8 cellular contexts compared by ENCODE assay signal in the genomic region with DNA sequence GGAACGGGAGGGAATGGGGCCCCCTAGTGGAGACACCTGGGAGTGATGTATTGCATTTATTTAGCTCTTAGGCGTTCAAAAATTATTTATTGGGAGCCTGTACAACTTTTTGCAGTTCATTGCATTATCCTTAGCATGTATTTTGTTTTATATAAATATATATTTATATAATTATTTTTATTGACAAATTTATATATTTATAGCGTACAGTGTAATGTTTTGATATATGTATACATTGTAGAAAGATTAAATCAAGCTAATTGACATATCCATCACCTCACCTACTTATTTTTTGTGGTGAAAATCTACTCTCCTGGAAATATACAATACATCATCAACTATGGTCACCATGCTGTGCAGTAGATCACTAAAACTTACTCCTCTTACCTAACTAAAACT. TPM values are rescaled to one million over a fixed set of nuclear protein-coding genes. Genes with fewer than 3 reads are reported as not detected.
A peak's percentile ranks its signal among the peaks of the same experiment; 100 is the strongest.
DNase-seq lines count a peak whose midpoint lies in the region; ATAC-seq and TF ChIP-seq lines count a peak whose summit lies in the region.

No MANE protein-coding gene starts in this region.

- H3K4me1 ChIP-seq in SK-N-SH (ENCODE audit: control insufficient read depth in 1 of 2, insufficient read depth in 2 of 2, low read depth in 1 of 2, low read length in 1 of 2) = peaks cover 0 to 7% of the 10 kb centered on the region in 2 experiments; a peak in 2 of 4 replicates
- peaks cover 7% of the 10 kb centered on the region for H3K4me1 ChIP-seq in iPS-20b (ENCODE audit: insufficient read depth, low read length)
- H3K4me1 ChIP-seq in subcutaneous abdominal adipose tissue (ENCODE audit: control insufficient read depth in 5 of 5, insufficient read depth in 5 of 5, low read length in 5 of 5) = peaks cover 0 to 16% (median 12%) of the 10 kb centered on the region in 5 donors

- peaks cover 39% of the 10 kb centered on the region for H3K4me1 Mint-ChIP-seq in activated T-cell treated with anti-CD3 and anti-CD28 coated beads, Interleukin-2, amount 50 U/mL, for 72 hours (ENCODE audit: low read depth)

- H3K27ac ChIP-seq in SK-N-SH (ENCODE audit: low read depth in 2 of 2, low read length in 1 of 2) (peak overlapping the region; percentile 90 to 92), iPS-20b (ENCODE audit: low read length) (no peak overlapping the region), subcutaneous abdominal adipose tissue (ENCODE audit: low read depth, low read length) (peak overlapping the region; percentile 93)

- no peak overlapping the region for H2AFZ ChIP-seq in SK-N-SH (ENCODE audit: low read depth)

- TF ChIP-seq EP300 in SK-N-SH (IDR thresholded peaks at IDR 0.05; ENCODE audit: borderline replicate concordance in 1 of 2, low read depth in 1 of 2, low read length in 1 of 2) = no peak

- peak overlapping the region; percentile 95 for H3K4me2 ChIP-seq in SK-N-SH

- H3K27me3 ChIP-seq in SK-N-SH (ENCODE audit: insufficient read depth) (no peaks in the 10 kb centered on the region), iPS-20b (ENCODE audit: insufficient read depth, low read length) (no peaks in the 10 kb centered on the region), subcutaneous abdominal adipose tissue (ENCODE audit: control insufficient read depth in 5 of 5, insufficient read depth in 4 of 5, low read length in 5 of 5) (no peaks in the 10 kb centered on the region)

- CTCF ChIA-PET in SK-N-SH (lab: Yijun Ruan, JAX) = interaction anchor here (0.6 to 6.0 kb wide), 44 partner anchors 9 to 664 kb away, joined by 3 to 48 read pairs (median 4); partner anchors contain the start of genes GFOD1, NOL7 and TBC1D7

- H3K4me3 Mint-ChIP-seq in activated T-cell treated with anti-CD3 and anti-CD28 coated beads, Interleukin-2, amount 50 U/mL, for 72 hours = peak overlapping the region; percentile 97

- H4K20me1 ChIP-seq in SK-N-SH (ENCODE audit: insufficient read depth) = no peaks in the 10 kb centered on the region

- H3K4me3 ChIP-seq in SK-N-SH (ENCODE audit: low read depth in 2 of 2, low read length in 1 of 2) = peak overlapping the region; percentile 75 to 83
- H3K4me3 ChIP-seq in iPS-20b (ENCODE audit: low read length) = peak overlapping the region; percentile 95; the same call in 1 of the 2 replicates
- peak overlapping the region; percentile 51 to 84 (median 81) for H3K4me3 ChIP-seq in subcutaneous abdominal adipose tissue (ENCODE audit: low read depth in 1 of 5, low read length in 5 of 5)

- H3K9ac ChIP-seq in SK-N-SH (peak overlapping the region; percentile 94), iPS-20b (ENCODE audit: low read depth, low read length) (peak overlapping the region; percentile 97; the same call in 1 of the 2 replicates), subcutaneous abdominal adipose tissue (ENCODE audit: low read length in 5 of 5) (peak overlapping the region in 2 of 5 donors; percentile 82 to 85)

- WGBS in SK-N-SH (ENCODE audit: low lambda C conversion rate) = 12% methylated on average over 3 of the region's 3 CpGs

- peaks cover 0 to 2% of the 10 kb centered on the region in 2 donors for H3K9me3 Mint-ChIP-seq in activated T-cell treated with anti-CD3 and anti-CD28 coated beads, Interleukin-2, amount 50 U/mL, for 72 hours

- peaks cover 2 to 5% of the 10 kb centered on the region in 2 donors for H3K36me3 Mint-ChIP-seq in activated T-cell treated with anti-CD3 and anti-CD28 coated beads, Interleukin-2, amount 50 U/mL, for 72 hours (ENCODE audit: insufficient read depth in 2 of 2)

- H3K79me2 ChIP-seq in SK-N-SH (ENCODE audit: insufficient read depth) = peaks cover 8% of the 10 kb centered on the region; the same call in 1 of the 2 replicates

- POLR2A ChIA-PET in SK-N-SH (lab: Yijun Ruan, JAX) = interaction anchor here (1.1 to 2.3 kb wide), 3 partner anchors 39 to 136 kb away, joined by 3 to 33 read pairs (median 8); partner anchors contain the start of genes GFOD1 and NOL7

- 0 out of 2 replicates have a peak, but pooled peaks cover 3% of the 10 kb centered on the region for H3K9me3 ChIP-seq in SK-N-SH
- H3K9me3 ChIP-seq in iPS-20b (ENCODE audit: insufficient read depth, low read depth, low read length) = no peaks in the 10 kb centered on the region
- H3K9me3 ChIP-seq in subcutaneous abdominal adipose tissue (ENCODE audit: control insufficient read depth in 5 of 5, low read length in 5 of 5) = no peaks in the 10 kb centered on the region

- TF ChIP-seq CTCF in SK-N-SH (IDR thresholded peaks at IDR 0.05) = peak; percentile 90; the same call in 1 of the 2 replicates

- no peak for TF ChIP-seq POLR2A in GM18505 (IDR thresholded peaks at IDR 0.05; ENCODE audit: borderline replicate concordance, extremely low read depth, insufficient read depth, insufficient read length)

- DNase-seq in SK-N-SH (no peak), amniotic stem cell (lab: John Stamatoyannopoulos, UW) (no peak), foreskin melanocyte (no peak)
- no peak for DNase-seq in activated T-cell treated with anti-CD3 and anti-CD28 coated beads, Interleukin-2, amount 50 U/mL, for 72 hours

- TF ChIP-seq RAD21 in SK-N-SH (IDR thresholded peaks at IDR 0.05; ENCODE audit: low read length) = peak; percentile 65

- H3K27me3 Mint-ChIP-seq in activated T-cell treated with anti-CD3 and anti-CD28 coated beads, Interleukin-2, amount 50 U/mL, for 72 hours (ENCODE audit: low read depth) = no peaks in the 10 kb centered on the region

- no peaks in the 10 kb centered on the region for H3K9me2 ChIP-seq in SK-N-SH

- H3F3A ChIP-seq in SK-N-SH (replicated peaks; ENCODE audit: insufficient read depth) = peaks cover 19% of the 10 kb centered on the region

- peak overlapping the region; percentile 93 for H3K27ac Mint-ChIP-seq in activated T-cell treated with anti-CD3 and anti-CD28 coated beads, Interleukin-2, amount 50 U/mL, for 72 hours

- ATAC-seq in SK-N-SH treated with all-trans-retinoic acid at 6 μM for 48 hours (no peak), GM18505 (IDR thresholded peaks at IDR 0.05; ENCODE audit: unreplicated experiment) (no peak)
- ATAC-seq in activated T-cell treated with anti-CD3 and anti-CD28 coated beads, Interleukin-2, amount 50 U/mL, for 72 hours (replicated peaks in 1 of 2) = no peak

- peaks cover 3 to 12% of the 10 kb centered on the region in 2 experiments for H3K36me3 ChIP-seq in SK-N-SH (replicated peaks in 1 of 2; ENCODE audit: control insufficient read depth in 1 of 2, insufficient read depth in 2 of 2, low read length in 1 of 2)
- peaks cover 9% of the 10 kb centered on the region; the same call in 1 of the 2 replicates for H3K36me3 ChIP-seq in iPS-20b (ENCODE audit: insufficient read depth, low read depth, low read length)
- peaks cover 0 to 4% (median 3%) of the 10 kb centered on the region in 5 donors for H3K36me3 ChIP-seq in subcutaneous abdominal adipose tissue (ENCODE audit: control insufficient read depth in 5 of 5, insufficient read depth in 5 of 5, low read length in 5 of 5)

TF ChIP-seq in SK-N-SH, 30 proteins besides CTCF, POLR2A, EP300 and RAD21 (continues in another document):
- TF ChIP-seq, protein P1, sequence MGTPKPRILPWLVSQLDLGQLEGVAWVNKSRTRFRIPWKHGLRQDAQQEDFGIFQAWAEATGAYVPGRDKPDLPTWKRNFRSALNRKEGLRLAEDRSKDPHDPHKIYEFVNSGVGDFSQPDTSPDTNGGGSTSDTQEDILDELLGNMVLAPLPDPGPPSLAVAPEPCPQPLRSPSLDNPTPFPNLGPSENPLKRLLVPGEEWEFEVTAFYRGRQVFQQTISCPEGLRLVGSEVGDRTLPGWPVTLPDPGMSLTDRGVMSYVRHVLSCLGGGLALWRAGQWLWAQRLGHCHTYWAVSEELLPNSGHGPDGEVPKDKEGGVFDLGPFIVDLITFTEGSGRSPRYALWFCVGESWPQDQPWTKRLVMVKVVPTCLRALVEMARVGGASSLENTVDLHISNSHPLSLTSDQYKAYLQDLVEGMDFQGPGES (IDR thresholded peaks at IDR 0.05; ENCODE audit: low read depth, low read length) = no peak
- TF ChIP-seq, protein P2, sequence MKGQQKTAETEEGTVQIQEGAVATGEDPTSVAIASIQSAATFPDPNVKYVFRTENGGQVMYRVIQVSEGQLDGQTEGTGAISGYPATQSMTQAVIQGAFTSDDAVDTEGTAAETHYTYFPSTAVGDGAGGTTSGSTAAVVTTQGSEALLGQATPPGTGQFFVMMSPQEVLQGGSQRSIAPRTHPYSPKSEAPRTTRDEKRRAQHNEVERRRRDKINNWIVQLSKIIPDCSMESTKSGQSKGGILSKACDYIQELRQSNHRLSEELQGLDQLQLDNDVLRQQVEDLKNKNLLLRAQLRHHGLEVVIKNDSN (IDR thresholded peaks at IDR 0.05; ENCODE audit: borderline replicate concordance, low read depth) = no peak
- 0 out of 2 replicates have a peak, but pooled peaks have one; percentile 4 for TF ChIP-seq ELF1 (IDR thresholded peaks at IDR 0.05)
- no peak for TF ChIP-seq FOXM1 (IDR thresholded peaks at IDR 0.05; ENCODE audit: low read depth)

TF ChIP-seq in SK-N-SH treated with all-trans-retinoic acid at 6 μM for 48 hours, 23 proteins besides CTCF, POLR2A, EP300 and RAD21 (continues in another document):
- TF ChIP-seq ZNF70 (CRISPR knock-in tag; IDR thresholded peaks at IDR 0.05) (no peak), ZNF565 (CRISPR knock-in tag; conservative IDR thresholded peaks at IDR 0.05; ENCODE audit: low read depth) (no peak), ZNF8 (CRISPR knock-in tag; IDR thresholded peaks at IDR 0.05) (no peak), CSDC2 (CRISPR knock-in tag; IDR thresholded peaks at IDR 0.05) (no peak), POU6F1 (CRISPR knock-in tag; IDR thresholded peaks at IDR 0.05; ENCODE audit: borderline replicate concordance, low read depth) (no peak)

RNA-seq across cellular contexts. Expression of gene SIRT5, which starts 1.0 kb away (rescaled TPM):
- 6.7 and 9.0 TPM in 2 replicates for polyA plus RNA-seq in SK-N-SH (2012; rRNA removed)
- polyA plus RNA-seq in SK-N-SH (2012; cell fraction: cytosol; rRNA removed) = 6.2 and 6.5 TPM in 2 replicates
- 17.2 and 25.3 TPM in 2 replicates for polyA plus RNA-seq in SK-N-SH (2012; cell fraction: nucleus; rRNA removed)
- 10 to 100 TPM; 12.2 to 14.3 TPM for total RNA-seq in activated T-cell treated with anti-CD3 and anti-CD28 coated beads, Interleukin-2, amount 50 U/mL, for 72 hours

RNA-seq across cellular contexts. Expression of gene NOL7, which starts 39.8 kb away (rescaled TPM):
- polyA plus RNA-seq in SK-N-SH (2012; rRNA removed) = 75.7 and 103 TPM in 2 replicates
- 114 and 122 TPM in 2 replicates for polyA plus RNA-seq in SK-N-SH (2012; cell fraction: cytosol; rRNA removed)
- polyA plus RNA-seq in SK-N-SH (2012; cell fraction: nucleus; rRNA removed) = 44.5 and 67.5 TPM in 2 replicates
- 10 to 100 TPM; 51.5 to 54.3 TPM for total RNA-seq in activated T-cell treated with anti-CD3 and anti-CD28 coated beads, Interleukin-2, amount 50 U/mL, for 72 hours
